16 cellular contexts compared by ENCODE assay signal in genomic region chr7:372939-373791, GRCh38.
A peak's percentile ranks its signal among the peaks of the same experiment; 100 is the strongest.
DNase-seq lines count a peak whose midpoint lies in the region; ATAC-seq and TF ChIP-seq lines count a peak whose summit lies in the region.
"Had no signal": no experiment of that assay in that cellular context is flagged by ENCODE, and none has a peak within 500 bp of the region (broad histone marks: within the 10 kb centered on the region; RNA-seq: fewer than 3 reads in every experiment).

No MANE protein-coding gene starts in this region.

- peaks cover 0 to 38% (median 0%) of the 10 kb centered on the region in 11 experiments; a peak in 4 of 22 replicates for H4K20me1 ChIP-seq in BLaER1 treated with 17β-estradiol and CSF1 and Interleukin-3, amounts not matched to agents 10 nM and 100 nM
- H4K20me1 ChIP-seq in GM23338 (replicated peaks; ENCODE audit: insufficient read depth) = no peaks in the 10 kb centered on the region

- H3K36me3 Mint-ChIP-seq in GM23338 (ENCODE audit: low read depth) = no peaks in the 10 kb centered on the region
- H3K36me3 Mint-ChIP-seq: stimulated activated naive B cell treated with anti-CD40 and anti-IgM and Interleukin-4, amounts not matched to agents 10 μg/mL and 1 μg/mL and 100 μg/mL, for 72 hours had no signal

- peaks cover 33 to 92% (median 81%) of the 10 kb centered on the region in 10 experiments for H3K4me1 ChIP-seq in BLaER1 treated with 17β-estradiol and CSF1 and Interleukin-3, amounts not matched to agents 10 nM and 100 nM
- H3K4me1 ChIP-seq in GM23338 (ENCODE audit: insufficient read depth) (no peaks in the 10 kb centered on the region), left ventricle myocardium inferior (no peaks in the 10 kb centered on the region), ovary (ENCODE audit: insufficient read depth) (no peaks in the 10 kb centered on the region)
- H3K4me1 ChIP-seq: parathyroid adenoma had no signal

- H3F3A ChIP-seq in GM23338 (replicated peaks; ENCODE audit: low read depth) = no peaks in the 10 kb centered on the region

- no peak overlapping the region for H3K27ac Mint-ChIP-seq in GM23338
- H3K27ac Mint-ChIP-seq: stimulated activated naive B cell treated with anti-CD40 and anti-IgM and Interleukin-4, amounts not matched to agents 10 μg/mL and 1 μg/mL and 100 μg/mL, for 72 hours had no signal

- intact Hi-C loops in left ventricle myocardium inferior (cut with micrococcal nuclease) = no loop called here
- intact Hi-C loops in ovary (cut with DNase I) = no loop called here

- H3K4me3 Mint-ChIP-seq in GM23338 = no peak overlapping the region
- H3K4me3 Mint-ChIP-seq: stimulated activated naive B cell treated with anti-CD40 and anti-IgM and Interleukin-4, amounts not matched to agents 10 μg/mL and 1 μg/mL and 100 μg/mL, for 72 hours had no signal

- peak; percentile 6; the same call in 2 of the 3 replicates for ATAC-seq in GM23338
- ATAC-seq in GM18907 (IDR thresholded peaks at IDR 0.05; ENCODE audit: unreplicated experiment) = no peak
- ATAC-seq: HCT116 had no signal

- H2AFZ ChIP-seq in GM23338 = peak overlapping the region; percentile 66
- H2AFZ ChIP-seq: parathyroid adenoma had no signal

- TF ChIP-seq EP300 in ovary (IDR thresholded peaks at IDR 0.05) = no peak

- H3K27me3 Mint-ChIP-seq in GM23338 (ENCODE audit: insufficient read depth, low read depth, poor library complexity) = peaks cover 6% of the 10 kb centered on the region

- no peaks in the 10 kb centered on the region for H3K79me2 ChIP-seq in GM23338 (replicated peaks; ENCODE audit: insufficient read depth)
- H3K79me2 ChIP-seq: parathyroid adenoma had no signal

- peak overlapping the region; percentile 48 to 90 (median 83) for H3K4me2 ChIP-seq in BLaER1 treated with 17β-estradiol and CSF1 and Interleukin-3, amounts not matched to agents 10 nM and 100 nM
- no peak overlapping the region for H3K4me2 ChIP-seq in GM23338

- H3K9me2 ChIP-seq in GM23338 (ENCODE audit: insufficient read depth) = no peaks in the 10 kb centered on the region

- TF ChIP-seq POLR2A in ovary (IDR thresholded peaks at IDR 0.05) = no peak

- H3K9me3 ChIP-seq in BLaER1 treated with 17β-estradiol and CSF1 and Interleukin-3, amounts not matched to agents 10 nM and 100 nM (replicated peaks in 1 of 11) = no peaks in the 10 kb centered on the region
- H3K9me3 ChIP-seq in left ventricle myocardium inferior (replicated peaks) (no peaks in the 10 kb centered on the region), ovary (no peaks in the 10 kb centered on the region)

- H3K36me3 ChIP-seq in BLaER1 treated with 17β-estradiol and CSF1 and Interleukin-3, amounts not matched to agents 10 nM and 100 nM = no peaks in the 10 kb centered on the region
- H3K36me3 ChIP-seq in GM23338 (ENCODE audit: insufficient read depth) (no peaks in the 10 kb centered on the region), left ventricle myocardium inferior (no peaks in the 10 kb centered on the region), ovary (no peaks in the 10 kb centered on the region)

- no peak for DNase-seq in GM23338 (ENCODE audit: low spot score)
- peak; percentile 7 for DNase-seq in left ventricle myocardium inferior
- peak; percentile 7 to 39 (median 13) for DNase-seq in ovary
- no peak for DNase-seq in NCI-H128 (lab: John Stamatoyannopoulos, UW; ENCODE audit: unreplicated experiment)
- no peak for DNase-seq in effector CD4-positive, alpha-beta T cell
- DNase-seq: caudate nucleus; NCI-H1105 treated with DMSO at 0.1 percent for 48 hours; NCI-H446 treated with DMSO at 0.1 percent for 48 hours; stimulated activated CD4-positive, alpha-beta T cell treated with anti-CD3 and anti-CD28 coated beads, Interleukin-4, amount 100 ng/mL, for 24 hours; stimulated activated naive B cell treated with anti-CD40 and anti-IgM and Interleukin-4, amounts not matched to agents 10 μg/mL and 1 μg/mL and 100 μg/mL, for 72 hours had no signal

- H3K9me3 Mint-ChIP-seq in GM23338 = no peaks in the 10 kb centered on the region
- H3K9me3 Mint-ChIP-seq: stimulated activated naive B cell treated with anti-CD40 and anti-IgM and Interleukin-4, amounts not matched to agents 10 μg/mL and 1 μg/mL and 100 μg/mL, for 72 hours had no signal

- peak overlapping the region in 3 of 10 experiments; percentile 6 to 23 (median 17); a peak in 4 of 20 replicates for H3K4me3 ChIP-seq in BLaER1 treated with 17β-estradiol and CSF1 and Interleukin-3, amounts not matched to agents 10 nM and 100 nM
- H3K4me3 ChIP-seq in GM23338 (no peak overlapping the region), left ventricle myocardium inferior (no peak overlapping the region), ovary (no peak overlapping the region)

- H3K27me3 ChIP-seq in BLaER1 treated with 17β-estradiol and CSF1 and Interleukin-3, amounts not matched to agents 10 nM and 100 nM = peaks cover 8 to 73% (median 22%) of the 10 kb centered on the region in 11 experiments; a peak in 20 of 22 replicates
- H3K27me3 ChIP-seq in GM23338 (ENCODE audit: insufficient read depth) (no peaks in the 10 kb centered on the region), left ventricle myocardium inferior (ENCODE audit: low read depth) (peaks cover 40% of the 10 kb centered on the region), ovary (no peaks in the 10 kb centered on the region)

- 36 to 47% (median 43%) methylated on average over 39 of the region's 39 CpGs for WGBS in ovary, 3 donors

- peaks cover 14% of the 10 kb centered on the region for H3K4me1 Mint-ChIP-seq in GM23338

- TF ChIP-seq CTCF in GM23338 (conservative IDR thresholded peaks at IDR 0.05; ENCODE audit: low read depth in 2 of 2) = no peak
- no peak for TF ChIP-seq CTCF in left ventricle myocardium inferior (IDR thresholded peaks at IDR 0.05; ENCODE audit: borderline replicate concordance)
- no peak for TF ChIP-seq CTCF in ovary (IDR thresholded peaks at IDR 0.05)

- peak overlapping the region in 4 of 11 experiments; percentile 40 to 55 (median 49); a peak in 9 of 22 replicates for H3K27ac ChIP-seq in BLaER1 treated with 17β-estradiol and CSF1 and Interleukin-3, amounts not matched to agents 10 nM and 100 nM
- H3K27ac ChIP-seq in GM23338 (ENCODE audit: low read depth) = no peak overlapping the region
- no peak overlapping the region for H3K27ac ChIP-seq in left ventricle myocardium inferior (replicated peaks)
- H3K27ac ChIP-seq in ovary = no peak overlapping the region
- H3K27ac ChIP-seq: C4-2B, epithelial cell of prostate, parathyroid adenoma had no signal

- H3K9ac ChIP-seq in BLaER1 treated with 17β-estradiol and CSF1 and Interleukin-3, amounts not matched to agents 10 nM and 100 nM = peak overlapping the region in 8 of 11 experiments; percentile 11 to 61 (median 41); a peak in 14 of 22 replicates
- H3K9ac ChIP-seq: parathyroid adenoma had no signal

TF ChIP-seq in GM23338, 12 proteins besides CTCF, POLR2A, EP300 and RAD21 (continues in another document):
- TF ChIP-seq POLR2AphosphoS5 (IDR thresholded peaks at IDR 0.05; ENCODE audit: low read depth) (no peak), ZNF114 (CRISPR knock-in tag; IDR thresholded peaks at IDR 0.05) (no peak), ZNF331 (CRISPR knock-in tag; IDR thresholded peaks at IDR 0.05; ENCODE audit: low read depth) (no peak), EZH2phosphoT487 (IDR thresholded peaks at IDR 0.05; ENCODE audit: unreplicated experiment) (no peak), STAT1 (IDR thresholded peaks at IDR 0.05; ENCODE audit: unreplicated experiment) (no peak), CREB1 (CRISPR knock-in tag; IDR thresholded peaks at IDR 0.05; ENCODE audit: low read depth) (no peak), EZH2 (IDR thresholded peaks at IDR 0.05; ENCODE audit: low read depth, unreplicated experiment) (no peak), JUNB (IDR thresholded peaks at IDR 0.05; ENCODE audit: unreplicated experiment) (no peak)

Comparison
In these comparisons a context has a peak if more than half of its experiments do, and no peak if none do; other contexts are left out.
1. DNase-seq: peak in left ventricle myocardium inferior (single experiment) and ovary (5 of 5); none in GM23338 (single experiment), NCI-H128 (single experiment) and effector CD4-positive, alpha-beta T cell (single experiment).